Comparison of ENCODE assay signal across 21 cellular contexts in genomic region chr2:177234267-177234666, GRCh38. TPM values are rescaled to one million over a fixed set of nuclear protein-coding genes. Genes with fewer than 3 reads are reported as not detected.
A peak's percentile ranks its signal among the peaks of the same experiment; 100 is the strongest.
DNase-seq lines count a peak whose midpoint lies in the region; ATAC-seq and TF ChIP-seq lines count a peak whose summit lies in the region.
"Had no signal": no experiment of that assay in that cellular context is flagged by ENCODE, and none has a peak within 500 bp of the region (broad histone marks: within the 10 kb centered on the region; RNA-seq: fewer than 3 reads in every experiment).

No MANE protein-coding gene starts in this region.

- H3K9me3 ChIP-seq in CD8-positive, alpha-beta T cell (ENCODE audit: low read length) = no peaks in the 10 kb centered on the region
- H3K9me3 ChIP-seq in gastrocnemius medialis = no peaks in the 10 kb centered on the region
- H3K9me3 ChIP-seq: BE2C, sigmoid colon, transverse colon had no signal

- no peak overlapping the region for H3K4me3 Mint-ChIP-seq in CD8-positive, alpha-beta T cell
- peak overlapping the region in 1 of 4 donors; percentile 72 for H3K4me3 Mint-ChIP-seq in IgD-negative memory B cell
- H3K4me3 Mint-ChIP-seq: endodermal cell had no signal

- POLR2A ChIA-PET in CD8-positive, alpha-beta T cell (lab: Charles Lee) = interaction anchor here (1.8 to 11.2 kb wide), 2 partner anchors 27 to 30 kb away, joined by 3 to 87 read pairs; partner anchors contain the start of gene NFE2L2

- in situ Hi-C loops in gastrocnemius medialis (cut with MboI; ENCODE audit: low sequenced_read_pairs in 4 of 4) = no loop called here

- peaks cover 39% of the 10 kb centered on the region for H3K36me3 ChIP-seq in CD8-positive, alpha-beta T cell (ENCODE audit: insufficient read depth, low read length)
- H3K36me3 ChIP-seq in gastrocnemius medialis = peaks cover 0 to 41% of the 10 kb centered on the region in 2 donors

- no peak for TF ChIP-seq POLR2A in gastrocnemius medialis (IDR thresholded peaks at IDR 0.05)

- H3K27me3 Mint-ChIP-seq in CD8-positive, alpha-beta T cell (ENCODE audit: low read depth) = no peaks in the 10 kb centered on the region
- H3K27me3 Mint-ChIP-seq in IgD-negative memory B cell = no peaks in the 10 kb centered on the region

- H3K4me1 Mint-ChIP-seq in CD8-positive, alpha-beta T cell (ENCODE audit: low read depth) = peaks cover 50% of the 10 kb centered on the region
- H3K4me1 Mint-ChIP-seq in IgD-negative memory B cell = peaks cover 18 to 25% (median 18%) of the 10 kb centered on the region in 3 donors
- H3K4me1 Mint-ChIP-seq: endodermal cell had no signal

- H3K36me3 Mint-ChIP-seq in CD8-positive, alpha-beta T cell = peaks cover 57% of the 10 kb centered on the region
- peaks cover 8% of the 10 kb centered on the region for H3K36me3 Mint-ChIP-seq in IgD-negative memory B cell

- H3K9me3 Mint-ChIP-seq in CD8-positive, alpha-beta T cell = no peaks in the 10 kb centered on the region
- H3K9me3 Mint-ChIP-seq in IgD-negative memory B cell = no peaks in the 10 kb centered on the region
- H3K9me3 Mint-ChIP-seq: endodermal cell had no signal

- H3K27ac Mint-ChIP-seq in CD8-positive, alpha-beta T cell = peak overlapping the region; percentile 75
- H3K27ac Mint-ChIP-seq in IgD-negative memory B cell = peak overlapping the region in 2 of 3 donors; percentile 53 to 82
- H3K27ac Mint-ChIP-seq: endodermal cell had no signal

- H3K4me3 ChIP-seq in CD8-positive, alpha-beta T cell (ENCODE audit: low read depth, low read length) = no peak overlapping the region
- H3K4me3 ChIP-seq in dorsolateral prefrontal cortex = peak overlapping the region in 12 of 59 donors; percentile 0 to 39 (median 19)
- no peak overlapping the region for H3K4me3 ChIP-seq in gastrocnemius medialis
- H3K4me3 ChIP-seq in foreskin fibroblast (ENCODE audit: low read depth in 1 of 2, low read length in 2 of 2) = no peak overlapping the region
- H3K4me3 ChIP-seq: sigmoid colon, transverse colon had no signal

- ATAC-seq in CD8-positive, alpha-beta T cell = no peak
- ATAC-seq in gastrocnemius medialis = no peak
- ATAC-seq in HG03469 (IDR thresholded peaks at IDR 0.05; ENCODE audit: unreplicated experiment) = no peak
- no peak for ATAC-seq in HG03460 (IDR thresholded peaks at IDR 0.05; ENCODE audit: unreplicated experiment)

- H3K27ac ChIP-seq in CD8-positive, alpha-beta T cell (ENCODE audit: low read depth, low read length) = no peak overlapping the region
- H3K27ac ChIP-seq in dorsolateral prefrontal cortex (peak overlapping the region; percentile 27 to 97 (median 88)), gastrocnemius medialis (peak overlapping the region; percentile 78 to 83 (median 80))
- H3K27ac ChIP-seq: transverse colon had no signal

- CTCF ChIA-PET in CD8-positive, alpha-beta T cell (lab: Charles Lee) = interaction anchor here (0.7 to 4.1 kb wide), 4 partner anchors 15 to 70 kb away, joined by 3 to 18 read pairs (median 6); no protein-coding TSS in a partner anchor

- peaks cover 15% of the 10 kb centered on the region for H3K4me1 ChIP-seq in CD8-positive, alpha-beta T cell (ENCODE audit: insufficient read depth, low read length)
- H3K4me1 ChIP-seq in gastrocnemius medialis = peaks cover 70 to 74% of the 10 kb centered on the region in 2 donors
- H3K4me1 ChIP-seq: BE2C had no signal

- no peaks in the 10 kb centered on the region for H3K27me3 ChIP-seq in CD8-positive, alpha-beta T cell (ENCODE audit: insufficient read depth, low read length)
- H3K27me3 ChIP-seq in dorsolateral prefrontal cortex (no peaks in the 10 kb centered on the region), gastrocnemius medialis (no peaks in the 10 kb centered on the region)
- H3K27me3 ChIP-seq: BE2C, sigmoid colon, transverse colon had no signal

- no peak for TF ChIP-seq CTCF in CD8-positive, alpha-beta T cell (IDR thresholded peaks at IDR 0.05)
- TF ChIP-seq CTCF in dorsolateral prefrontal cortex (IDR thresholded peaks at IDR 0.05 in 54 of 56, conservative IDR thresholded peaks at IDR 0.05 in 2 of 56; ENCODE audit: low read depth in 1 of 56, partially characterized antibody in 56 of 56) (peak in 1 of 56 donors; percentile 13), gastrocnemius medialis (IDR thresholded peaks at IDR 0.05 in 4 of 5, conservative IDR thresholded peaks at IDR 0.05 in 1 of 5) (no peak), foreskin fibroblast (IDR thresholded peaks at IDR 0.05; ENCODE audit: low read depth, low read length) (no peak)

- intact Hi-C loops in CD8-positive, alpha-beta T cell (cut with DNase I, micrococcal nuclease) = no loop called here
- intact Hi-C loops in dorsolateral prefrontal cortex (cut with DNase I) (no loop called here), gastrocnemius medialis (cut with DNase I; ENCODE audit: low total_unique reads) (no loop called here)

- no peak for DNase-seq in CD8-positive, alpha-beta T cell
- no peak for DNase-seq in dorsolateral prefrontal cortex
- no peak for DNase-seq in gastrocnemius medialis
- no peak for DNase-seq in foreskin fibroblast
- DNase-seq: activated CD4-positive, CD25-positive, alpha-beta regulatory T cell; activated CD8-positive, alpha-beta memory T cell treated with anti-CD3 and anti-CD28 coated beads, Interleukin-2, amount 50 U/mL, for 48 hours; BE2C; DMS53; endodermal cell; IMR-90; kidney glomerular epithelial cell; NCI-H1930; NCI-H510A; SHP77; sigmoid colon; stimulated activated CD4-positive, alpha-beta T cell treated with anti-CD3 and anti-CD28 coated beads, Interleukin-2, amount 100 ng/mL, for 48 hours; T-helper 2 cell; transverse colon had no signal

RNA-seq across cellular contexts. Expression of gene HNRNPA3, which starts 21.7 kb away (rescaled TPM):
- 100 to 1,000 TPM; 144 to 160 TPM for total RNA-seq in CD8-positive, alpha-beta T cell
- 55.3 TPM for polyA plus RNA-seq in IgD-negative memory B cell
- total RNA-seq in dorsolateral prefrontal cortex (100 to 1,000 TPM; 105 to 187 (median 137) TPM), gastrocnemius medialis (10 to 100 TPM; 16.1 to 32.2 (median 22.4) TPM)

RNA-seq across cellular contexts. Expression of gene NFE2L2, which starts 30.3 kb away (rescaled TPM):
- 10 to 100 TPM; 81.7 to 88.7 TPM for total RNA-seq in CD8-positive, alpha-beta T cell
- 41.7 TPM for polyA plus RNA-seq in IgD-negative memory B cell
- total RNA-seq in dorsolateral prefrontal cortex (100 to 1,000 TPM in 7 of 120 experiments, 10 to 100 TPM in 113; 41.4 to 116 (median 63.8) TPM), gastrocnemius medialis (10 to 100 TPM; 33.0 to 93.3 (median 59.1) TPM)
